ENCODE assay signal across 8 cellular contexts in the genomic region with DNA sequence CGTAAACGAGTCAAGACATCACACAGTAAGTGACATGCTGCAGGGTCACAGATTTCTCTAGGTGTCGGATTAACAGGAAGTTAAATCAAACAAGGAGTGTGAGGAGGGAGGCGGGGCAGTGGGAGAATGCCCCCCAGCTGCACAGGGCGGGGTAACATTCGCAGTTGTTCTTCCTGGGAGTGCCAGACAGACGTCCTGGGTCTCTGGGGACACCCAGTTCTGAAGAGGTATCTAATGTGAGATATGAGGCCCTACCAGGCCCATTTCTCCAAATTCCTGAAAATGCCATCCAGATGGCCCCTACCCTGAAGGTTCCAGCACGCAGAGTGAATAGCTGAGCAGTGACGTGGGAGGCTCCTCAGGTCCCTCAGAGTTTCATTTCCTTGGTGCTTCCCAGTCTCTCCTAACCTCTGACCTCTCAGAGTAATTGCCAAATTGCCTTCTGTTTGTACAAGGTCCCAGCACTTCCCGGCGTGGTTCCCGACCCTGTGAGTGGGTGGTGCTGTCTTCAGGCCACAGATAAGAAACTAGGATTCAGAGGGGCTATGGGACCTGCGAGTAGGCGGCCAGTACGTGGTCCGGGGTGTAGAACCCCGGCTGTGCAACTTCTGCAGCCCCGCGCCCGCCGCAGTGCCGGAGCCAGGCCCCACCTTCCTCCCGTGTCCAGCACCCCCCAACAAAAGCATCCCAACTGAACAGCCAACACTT. TPM values are rescaled to one million over a fixed set of nuclear protein-coding genes. Genes with fewer than 3 reads are reported as not detected.
A peak's percentile ranks its signal among the peaks of the same experiment; 100 is the strongest.
DNase-seq lines count a peak whose midpoint lies in the region; ATAC-seq and TF ChIP-seq lines count a peak whose summit lies in the region.

No MANE protein-coding gene starts in this region.

- POLR2A ChIA-PET in Panc1 (lab: Charles Lee) = interaction anchor here (0.5 kb wide), 1 partner anchor 39 kb away, joined by 4 read pairs; no protein-coding TSS in a partner anchor

- TF ChIP-seq CTCF in 22Rv1 (IDR thresholded peaks at IDR 0.05) = no peak
- TF ChIP-seq CTCF in Panc1 (IDR thresholded peaks at IDR 0.05) = no peak

- H3K27ac ChIP-seq in 22Rv1 (peak overlapping the region; percentile 82), Panc1 (ENCODE audit: low read length) (peak overlapping the region; percentile 82)

- CTCF ChIA-PET in Panc1 (lab: Charles Lee) = no interaction called here

- H3K4me3 ChIP-seq in Panc1 (ENCODE audit: low read depth in 2 of 2, low read length in 2 of 2) = peak overlapping the region; percentile 70 to 83

- H3K4me3 Mint-ChIP-seq in dendritic cell treated with granulocyte-macrophage colony-stimulating factor and Interleukin-4, amounts not matched to agents 40 ng/mL and 50 ng/mL, for 4 days = peak overlapping the region; percentile 82
- peak overlapping the region; percentile 76 for H3K4me3 Mint-ChIP-seq in memory B cell

- ATAC-seq in Panc1 (no peak), memory B cell (ENCODE audit: low read depth) (no peak), HG02884 (IDR thresholded peaks at IDR 0.05; ENCODE audit: unreplicated experiment) (no peak)

- peak overlapping the region; percentile 90 for H3K27ac Mint-ChIP-seq in dendritic cell treated with granulocyte-macrophage colony-stimulating factor and Interleukin-4, amounts not matched to agents 40 ng/mL and 50 ng/mL, for 4 days
- H3K27ac Mint-ChIP-seq in memory B cell = no peak overlapping the region

- peaks cover 8% of the 10 kb centered on the region for H3K27me3 ChIP-seq in Panc1 (ENCODE audit: control insufficient read depth, insufficient read depth, low read length)

- no peaks in the 10 kb centered on the region for H3K9me3 Mint-ChIP-seq in dendritic cell treated with granulocyte-macrophage colony-stimulating factor and Interleukin-4, amounts not matched to agents 40 ng/mL and 50 ng/mL, for 4 days
- H3K9me3 Mint-ChIP-seq in memory B cell = no peaks in the 10 kb centered on the region

- peaks cover 46% of the 10 kb centered on the region for H3K4me1 Mint-ChIP-seq in dendritic cell treated with granulocyte-macrophage colony-stimulating factor and Interleukin-4, amounts not matched to agents 40 ng/mL and 50 ng/mL, for 4 days (ENCODE audit: low read depth)
- H3K4me1 Mint-ChIP-seq in memory B cell = peaks cover 10% of the 10 kb centered on the region

- BruUV-seq in Panc1 (replicated peaks; lab: Mats Ljungman, UMichigan) = no TSS peak

- DNase-seq in GM03348 (ENCODE audit: low spot score) (peak; percentile 70), Panc1 (ENCODE audit: low read depth, low spot score) (peak; percentile 22), memory B cell (ENCODE audit: low spot score in 2 of 2) (peak in 1 of 2 donors; percentile 14), ureter (ENCODE audit: low spot score) (peak; percentile 54)
- DNase-seq in activated CD4-positive, CD25-positive, alpha-beta regulatory T cell (lab: John Stamatoyannopoulos, UW) = no peak

- no peaks in the 10 kb centered on the region for H3K9me3 ChIP-seq in Panc1 (ENCODE audit: control insufficient read depth, insufficient read depth, low read depth, low read length)

- H3K36me3 Mint-ChIP-seq in dendritic cell treated with granulocyte-macrophage colony-stimulating factor and Interleukin-4, amounts not matched to agents 40 ng/mL and 50 ng/mL, for 4 days (ENCODE audit: low read depth) = peaks cover 51% of the 10 kb centered on the region
- no peaks in the 10 kb centered on the region for H3K36me3 Mint-ChIP-seq in memory B cell

- intact Hi-C loops in Panc1 (cut with micrococcal nuclease; ENCODE audit: unreplicated experiment) = loop anchor here (5.0 kb wide), 1 partner anchor 217 kb away; no protein-coding TSS in a partner anchor
- intact Hi-C loops in dendritic cell treated with granulocyte-macrophage colony-stimulating factor and Interleukin-4, amounts not matched to agents 40 ng/mL and 50 ng/mL, for 4 days (cut with micrococcal nuclease) = loop anchor here (2.0 to 10.0 kb wide), 4 partner anchors 108 to 315 kb away; a partner anchor contains a TSS

- H3K4me1 ChIP-seq in Panc1 (ENCODE audit: control insufficient read depth, insufficient read depth, low read length) = peaks cover 21% of the 10 kb centered on the region

- peaks cover 6% of the 10 kb centered on the region for H3K27me3 Mint-ChIP-seq in dendritic cell treated with granulocyte-macrophage colony-stimulating factor and Interleukin-4, amounts not matched to agents 40 ng/mL and 50 ng/mL, for 4 days
- peaks cover 2% of the 10 kb centered on the region for H3K27me3 Mint-ChIP-seq in memory B cell

- H3K36me3 ChIP-seq in Panc1 (ENCODE audit: control insufficient read depth, insufficient read depth, low read length) = peaks cover 4% of the 10 kb centered on the region

- in situ Hi-C loops in Panc1 (cut with HindIII; ENCODE audit: low pct_unique_long_range_greater_than_20kb, low sequenced_read_pairs) = no loop called here

RNA-seq across cellular contexts. Expression of a gene that starts 1.8 kb away (rescaled TPM):
- total RNA-seq in Panc1 (2021; ENCODE audit: unreplicated experiment) = 152 TPM
- 153 TPM for polyA plus RNA-seq in Panc1 (2012; ENCODE audit: insufficient read length)
- total RNA-seq in ureter = 144 TPM

RNA-seq across cellular contexts. Expression of a gene that starts 19.5 kb away (rescaled TPM):
- total RNA-seq in Panc1 (2021; ENCODE audit: unreplicated experiment) (not detected), ureter (not detected)
- polyA plus RNA-seq in Panc1 (2012; ENCODE audit: insufficient read length) = not detected

Comparison
In these comparisons a context has a peak if more than half of its experiments do, and no peak if none do; other contexts are left out.
1. DNase-seq: peak in GM03348 (single experiment), Panc1 (single experiment) and ureter (single experiment); none in activated CD4-positive, CD25-positive, alpha-beta regulatory T cell (0 of 4).